Comparison of ENCODE assay signal across 17 cellular contexts in the genomic region with DNA sequence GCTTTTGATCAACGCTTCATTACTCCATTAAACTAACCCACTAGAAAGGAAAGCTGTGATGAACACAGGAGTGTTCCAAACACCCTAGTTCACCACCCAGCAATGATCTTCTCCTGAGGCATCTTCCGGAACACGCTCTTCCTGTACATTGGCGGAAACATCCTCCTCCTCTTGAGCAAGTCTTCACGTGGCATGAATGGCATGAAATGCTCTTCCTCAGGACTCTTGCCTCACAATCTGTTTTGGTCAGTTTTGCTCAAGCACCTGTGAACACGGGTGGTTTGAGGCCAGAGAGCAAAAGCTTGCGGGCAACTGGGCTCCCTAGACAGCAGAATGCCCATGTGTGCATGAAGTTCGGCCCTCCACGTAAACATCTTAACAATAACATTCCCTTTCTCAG.
"Had no signal": no experiment of that assay in that cellular context is flagged by ENCODE, and none has a peak within 500 bp of the region (broad histone marks: within the 10 kb centered on the region; RNA-seq: fewer than 3 reads in every experiment).

No MANE protein-coding gene starts in this region.

- H3K36me3 Mint-ChIP-seq: natural killer cell; stimulated activated effector memory CD8-positive, alpha-beta T cell treated with anti-CD3 and anti-CD28 coated beads, Interleukin-12 subunit alpha, Interleukin-12 subunit beta, amount 100 ng/mL, for 72 hours had no signal

- H3K4me3 ChIP-seq: colonic mucosa, pancreas, prostate gland, right lobe of liver, thoracic aorta, transverse colon had no signal

- H3K4me1 Mint-ChIP-seq: natural killer cell; stimulated activated effector memory CD8-positive, alpha-beta T cell treated with anti-CD3 and anti-CD28 coated beads, Interleukin-12 subunit alpha, Interleukin-12 subunit beta, amount 100 ng/mL, for 72 hours had no signal

- H3K36me3 ChIP-seq: colonic mucosa, pancreas, prostate gland, right lobe of liver, thoracic aorta, transverse colon had no signal

- H3K27ac ChIP-seq: colonic mucosa, foreskin keratinocyte, pancreas, prostate gland, right lobe of liver, thoracic aorta, transverse colon had no signal

- H3K27ac Mint-ChIP-seq: natural killer cell; stimulated activated effector memory CD8-positive, alpha-beta T cell treated with anti-CD3 and anti-CD28 coated beads, Interleukin-12 subunit alpha, Interleukin-12 subunit beta, amount 100 ng/mL, for 72 hours; stimulated activated naive CD8-positive, alpha-beta T cell treated with anti-CD3 and anti-CD28 coated beads, Interleukin-15, Interleukin-2, amounts not matched to agents 100 ng/mL and 50 ng/mL, for 24 hours had no signal

- H3K4me1 ChIP-seq: colonic mucosa, foreskin keratinocyte, pancreas, prostate gland, right lobe of liver, transverse colon had no signal

- H3K9me3 Mint-ChIP-seq: natural killer cell; stimulated activated effector memory CD8-positive, alpha-beta T cell treated with anti-CD3 and anti-CD28 coated beads, Interleukin-12 subunit alpha, Interleukin-12 subunit beta, amount 100 ng/mL, for 72 hours had no signal

- H3K9me3 ChIP-seq: colonic mucosa, pancreas, prostate gland, right lobe of liver, thoracic aorta, transverse colon had no signal

- DNase-seq: colonic mucosa; dermis blood vessel endothelial cell; foreskin keratinocyte; kidney glomerular epithelial cell; mammary epithelial cell; natural killer cell; occipital lobe; pancreas; retina; right lobe of liver; stimulated activated CD4-positive, alpha-beta T cell treated with anti-CD3 and anti-CD28 coated beads, Interleukin-4, amount 100 ng/mL, for 1 hour; stimulated activated CD8-positive, alpha-beta memory T cell treated with anti-CD3 and anti-CD28 coated beads, Interleukin-4, amount 100 ng/mL, for 48 hours; transverse colon had no signal

- H3K27me3 ChIP-seq: colonic mucosa, foreskin keratinocyte, right lobe of liver, transverse colon had no signal

- H3K4me3 Mint-ChIP-seq: natural killer cell; stimulated activated effector memory CD8-positive, alpha-beta T cell treated with anti-CD3 and anti-CD28 coated beads, Interleukin-12 subunit alpha, Interleukin-12 subunit beta, amount 100 ng/mL, for 72 hours; stimulated activated naive CD8-positive, alpha-beta T cell treated with anti-CD3 and anti-CD28 coated beads, Interleukin-15, Interleukin-2, amounts not matched to agents 100 ng/mL and 50 ng/mL, for 24 hours had no signal

- H3K27me3 Mint-ChIP-seq: stimulated activated naive CD8-positive, alpha-beta T cell treated with anti-CD3 and anti-CD28 coated beads, Interleukin-15, Interleukin-2, amounts not matched to agents 100 ng/mL and 50 ng/mL, for 24 hours had no signal
